10 cellular contexts compared by ENCODE assay signal in the genomic region with DNA sequence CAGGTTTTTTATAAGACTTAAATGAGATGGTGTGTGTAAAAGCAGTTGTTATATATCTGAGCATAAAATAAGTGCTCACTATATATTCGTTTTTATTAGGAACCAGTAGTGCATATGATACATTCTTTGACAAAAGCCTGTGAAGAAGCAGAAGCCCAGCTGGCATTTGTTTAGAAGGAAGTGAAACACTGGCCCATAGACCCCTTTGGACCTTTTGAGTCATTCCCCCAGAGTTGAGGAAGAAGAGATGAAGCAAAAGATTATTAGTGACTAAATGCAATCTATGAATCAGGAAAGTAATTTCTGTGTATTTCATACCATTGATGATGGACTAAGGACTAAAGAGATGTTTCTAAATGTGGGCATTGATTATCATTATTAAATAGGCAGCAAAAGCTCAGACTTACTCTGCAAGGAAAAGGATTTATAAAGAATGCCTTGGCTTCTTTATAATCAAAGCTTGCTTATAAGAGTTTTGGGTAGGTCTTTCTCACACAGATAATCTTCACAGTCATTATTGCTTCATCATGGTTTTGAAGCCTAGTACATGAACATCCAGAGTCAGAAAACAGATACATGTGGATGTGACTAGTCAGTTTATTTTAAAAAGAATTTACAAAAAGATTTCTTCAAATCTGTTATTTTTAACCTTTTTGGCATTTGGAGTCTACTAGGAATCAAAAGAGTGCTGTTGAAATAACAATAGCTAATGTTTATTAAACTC.
DNase-seq lines count a peak whose midpoint lies in the region; ATAC-seq and TF ChIP-seq lines count a peak whose summit lies in the region.
"Had no signal": no experiment of that assay in that cellular context is flagged by ENCODE, and none has a peak within 500 bp of the region (broad histone marks: within the 10 kb centered on the region; RNA-seq: fewer than 3 reads in every experiment).

No MANE protein-coding gene starts in this region.

- POLR2A ChIA-PET in GM10248 (lab: Yijun Ruan, JAX) = no interaction called here
- POLR2A ChIA-PET in RWPE1 (lab: Yijun Ruan, JAX; ENCODE audit: low non-redundant PET) = interaction anchor here (0.7 kb wide), 1 partner anchor 16 kb away, joined by 3 read pairs; no protein-coding TSS in a partner anchor

- peaks cover 42% of the 10 kb centered on the region for H3K4me1 ChIP-seq in OCI-LY3 (ENCODE audit: low read length)

- no peak overlapping the region for H2AFZ ChIP-seq in OCI-LY3 (ENCODE audit: low read depth, low read length)

- H3K27ac ChIP-seq in OCI-LY3 (ENCODE audit: low read length) (no peak overlapping the region), RWPE1 (no peak overlapping the region)

- H3K4me3 ChIP-seq in OCI-LY3 (ENCODE audit: low read length) = no peak overlapping the region

- no peaks in the 10 kb centered on the region for H3K9me3 ChIP-seq in OCI-LY3 (ENCODE audit: insufficient read depth, low read length)

- no peaks in the 10 kb centered on the region for H3K36me3 ChIP-seq in OCI-LY3 (replicated peaks; ENCODE audit: low read depth, low read length)

- H3K79me2 ChIP-seq in OCI-LY3 (ENCODE audit: low read length) = no peaks in the 10 kb centered on the region

- H4K20me1 ChIP-seq in OCI-LY3 (ENCODE audit: insufficient read depth, low read length) = 0 out of 2 replicates have a peak, but pooled peaks cover 3% of the 10 kb centered on the region

- DNase-seq in GM10248 (ENCODE audit: extremely low spot score) = peak; percentile 49
- no peak for DNase-seq in OCI-M2 (lab: John Stamatoyannopoulos, UW; ENCODE audit: unreplicated experiment)
- DNase-seq in RWPE1 (ENCODE audit: low spot score) = no peak
- DNase-seq in activated T-cell treated with anti-CD3 and anti-CD28 coated beads, Interleukin-2, amount 50 U/mL, for 48 hours = no peak
- no peak for DNase-seq in dedifferentiated amniotic fluid mesenchymal stem cell (ENCODE audit: extremely low spot score)
- DNase-seq: activated naive CD8-positive, alpha-beta T cell treated with anti-CD3 and anti-CD28 coated beads, Interleukin-2, amount 10 ng/mL, durations not matched to agents 7 days and 5 days; immature natural killer cell had no signal

- TF ChIP-seq CTCF in GM10248 (IDR thresholded peaks at IDR 0.05; ENCODE audit: control extremely low read depth, extremely low read depth, low read depth, missing control alignments) = no peak
- no peak for TF ChIP-seq CTCF in OCI-LY3 (IDR thresholded peaks at IDR 0.05; ENCODE audit: low read depth, low read length)
- TF ChIP-seq CTCF in RWPE1 (conservative IDR thresholded peaks at IDR 0.05; ENCODE audit: low read depth) = no peak

- H3K9ac ChIP-seq in OCI-LY3 (ENCODE audit: low read length) = no peak overlapping the region

- ATAC-seq in GM19468 (IDR thresholded peaks at IDR 0.05; ENCODE audit: extremely low read depth, unreplicated experiment) = peak; percentile 53
- ATAC-seq in HG03066 (IDR thresholded peaks at IDR 0.05; ENCODE audit: low read depth, unreplicated experiment) = peak; percentile 35

- H3K27me3 ChIP-seq in OCI-LY3 (ENCODE audit: low read depth, low read length) = peaks cover 24% of the 10 kb centered on the region

- CTCF ChIA-PET in GM10248 (lab: Yijun Ruan, JAX) = interaction anchor here (0.9 to 4.6 kb wide), 7 partner anchors 8 to 89 kb away, joined by 3 to 32 read pairs (median 3); no protein-coding TSS in a partner anchor
- CTCF ChIA-PET in RWPE1 (lab: Yijun Ruan, JAX) = interaction anchor here (0.6 to 2.1 kb wide), 3 partner anchors 11 to 89 kb away, joined by 3 to 10 read pairs (median 4); no protein-coding TSS in a partner anchor

- peak overlapping the region; percentile 25 for H3K4me2 ChIP-seq in OCI-LY3 (ENCODE audit: low read length)
